In genomic region chr6:5439749-5440148, GRCh38 we compare ENCODE assay signal across 24 cellular contexts.
DNase-seq lines count a peak whose midpoint lies in the region; ATAC-seq and TF ChIP-seq lines count a peak whose summit lies in the region.
"Had no signal": no experiment of that assay in that cellular context is flagged by ENCODE, and none has a peak within 500 bp of the region (broad histone marks: within the 10 kb centered on the region; RNA-seq: fewer than 3 reads in every experiment).

No MANE protein-coding gene starts in this region.

- TF ChIP-seq CTCF in LNCaP clone FGC (IDR thresholded peaks at IDR 0.05; ENCODE audit: control insufficient read depth, extremely low read depth, insufficient read depth) (no peak), WTC11 (IDR thresholded peaks at IDR 0.05) (no peak)
- no peak for TF ChIP-seq CTCF in CD8-positive, alpha-beta T cell (IDR thresholded peaks at IDR 0.05)

- no peaks in the 10 kb centered on the region for H3K9me3 ChIP-seq in CD8-positive, alpha-beta T cell (ENCODE audit: low read length)
- H3K9me3 ChIP-seq: thoracic aorta, vagina had no signal

- H3K9me3 Mint-ChIP-seq in WTC11, result 0 out of 2 replicates have a peak, but pooled peaks cover 7% of the 10 kb centered on the region
- H3K9me3 Mint-ChIP-seq in CD8-positive, alpha-beta T cell, result peaks cover 11% of the 10 kb centered on the region
- H3K9me3 Mint-ChIP-seq: HFFc6 had no signal

- POLR2A ChIA-PET in WTC11 (lab: Charles Lee), result no interaction called here
- POLR2A ChIA-PET in CD8-positive, alpha-beta T cell (lab: Charles Lee), result no interaction called here

- peak; percentile 90 for DNase-seq in DMS53 (lab: John Stamatoyannopoulos, UW)
- peak; percentile 54 for DNase-seq in LNCaP clone FGC (ENCODE audit: low read depth)
- no peak for DNase-seq in WTC11 (ENCODE audit: low spot score)
- no peak for DNase-seq in left lobe of liver (ENCODE audit: low spot score)
- DNase-seq in DMS153 treated with DMSO at 0.1 percent for 48 hours (lab: John Stamatoyannopoulos, UW; ENCODE audit: unreplicated experiment), result no peak
- DNase-seq in kidney tubule cell (ENCODE audit: low spot score), result no peak
- DNase-seq in CD8-positive, alpha-beta T cell, result no peak
- DNase-seq: activated CD4-positive, alpha-beta T cell treated with anti-CD3 and anti-CD28 coated beads for 36 hours; activated naive CD4-positive, alpha-beta T cell treated with anti-CD3 and anti-CD28 coated beads, Interleukin-2, amount 10 ng/mL, durations not matched to agents 7 days and 5 days; activated T-cell treated with anti-CD3 and anti-CD28 coated beads, Interleukin-2, amount 50 U/mL, for 72 hours; anterior cingulate cortex; caudate nucleus; DMS 273 treated with DMSO at 0.1 percent for 48 hours; dorsolateral prefrontal cortex; foreskin fibroblast; HFFc6; islet precursor cell; NCI-H2081; spleen; stimulated activated CD4-positive, alpha-beta T cell treated with anti-CD3 and anti-CD28 coated beads, Interleukin-4, amount 100 ng/mL, for 1 hour; stimulated activated naive CD4-positive, alpha-beta T cell treated with Interleukin-2 at 50 U/mL for 16 hours had no signal

- H3K27ac Mint-ChIP-seq in WTC11, result peak overlapping the region; percentile 96
- no peak overlapping the region for H3K27ac Mint-ChIP-seq in CD8-positive, alpha-beta T cell
- H3K27ac Mint-ChIP-seq: activated CD4-positive, alpha-beta T cell treated with anti-CD3 and anti-CD28 coated beads for 36 hours; activated naive CD4-positive, alpha-beta T cell treated with anti-CD3 and anti-CD28 coated beads, Interleukin-2, amount 10 ng/mL, durations not matched to agents 7 days and 5 days; activated T-cell treated with anti-CD3 and anti-CD28 coated beads, Interleukin-2, amount 50 U/mL, for 72 hours; HFFc6 had no signal

- intact Hi-C loops in CD8-positive, alpha-beta T cell (cut with DNase I, micrococcal nuclease), result no loop called here

- peaks cover 48% of the 10 kb centered on the region for H3K4me1 Mint-ChIP-seq in WTC11
- H3K4me1 Mint-ChIP-seq in CD8-positive, alpha-beta T cell (ENCODE audit: low read depth), result peaks cover 11% of the 10 kb centered on the region

- CTCF ChIA-PET in WTC11 (lab: Charles Lee), result interaction anchor here (2.3 kb wide), 2 partner anchors 17 to 32 kb away, joined by 6 to 7 read pairs; no protein-coding TSS in a partner anchor
- CTCF ChIA-PET in CD8-positive, alpha-beta T cell (lab: Charles Lee), result no interaction called here

- H3K27me3 ChIP-seq in CD8-positive, alpha-beta T cell (ENCODE audit: insufficient read depth, low read length), result no peaks in the 10 kb centered on the region
- H3K27me3 ChIP-seq: dorsolateral prefrontal cortex, spleen, vagina had no signal

- no peaks in the 10 kb centered on the region for H3K36me3 ChIP-seq in CD8-positive, alpha-beta T cell (ENCODE audit: insufficient read depth, low read length)
- H3K36me3 ChIP-seq: thoracic aorta, vagina had no signal

- no peak; the same call in 1 of the 2 replicates for ATAC-seq in WTC11
- peak; percentile 28 for ATAC-seq in left lobe of liver
- no peak for ATAC-seq in GM21515 (IDR thresholded peaks at IDR 0.05; ENCODE audit: unreplicated experiment)
- no peak for ATAC-seq in CD8-positive, alpha-beta T cell
- ATAC-seq: activated CD4-positive, alpha-beta T cell treated with anti-CD3 and anti-CD28 coated beads for 36 hours; activated T-cell treated with anti-CD3 and anti-CD28 coated beads, Interleukin-2, amount 50 U/mL, for 72 hours had no signal

- no peaks in the 10 kb centered on the region for H3K27me3 Mint-ChIP-seq in WTC11 (ENCODE audit: low read depth)
- no peaks in the 10 kb centered on the region for H3K27me3 Mint-ChIP-seq in CD8-positive, alpha-beta T cell (ENCODE audit: low read depth)
- H3K27me3 Mint-ChIP-seq: activated CD4-positive, alpha-beta T cell treated with anti-CD3 and anti-CD28 coated beads for 36 hours; activated naive CD4-positive, alpha-beta T cell treated with anti-CD3 and anti-CD28 coated beads, Interleukin-2, amount 10 ng/mL, durations not matched to agents 7 days and 5 days had no signal

- H3K27ac ChIP-seq in CD8-positive, alpha-beta T cell (ENCODE audit: low read depth, low read length), result no peak overlapping the region
- H3K27ac ChIP-seq: dorsolateral prefrontal cortex, spleen, thoracic aorta, vagina had no signal

- peaks cover 10% of the 10 kb centered on the region; the same call in 1 of the 2 replicates for H3K36me3 Mint-ChIP-seq in WTC11
- H3K36me3 Mint-ChIP-seq in CD8-positive, alpha-beta T cell, result peaks cover 33% of the 10 kb centered on the region

- no peaks in the 10 kb centered on the region for H3K4me1 ChIP-seq in CD8-positive, alpha-beta T cell (ENCODE audit: insufficient read depth, low read length)
- H3K4me1 ChIP-seq: vagina had no signal

- peak overlapping the region; percentile 57 for H3K4me3 Mint-ChIP-seq in WTC11
- H3K4me3 Mint-ChIP-seq in CD8-positive, alpha-beta T cell, result no peak overlapping the region
- H3K4me3 Mint-ChIP-seq: activated CD4-positive, alpha-beta T cell treated with anti-CD3 and anti-CD28 coated beads for 36 hours; activated naive CD4-positive, alpha-beta T cell treated with anti-CD3 and anti-CD28 coated beads, Interleukin-2, amount 10 ng/mL, durations not matched to agents 7 days and 5 days; activated T-cell treated with anti-CD3 and anti-CD28 coated beads, Interleukin-2, amount 50 U/mL, for 72 hours; HFFc6 had no signal

- H3K4me3 ChIP-seq in LNCaP clone FGC (ENCODE audit: low read depth, low read length), result peak overlapping the region; percentile 27
- no peak overlapping the region for H3K4me3 ChIP-seq in CD8-positive, alpha-beta T cell (ENCODE audit: low read depth, low read length)
- H3K4me3 ChIP-seq: dorsolateral prefrontal cortex, spleen, thoracic aorta, vagina had no signal

TF ChIP-seq in WTC11, 78 proteins besides CTCF, POLR2A, EP300 and RAD21 (continues in another document):
- TF ChIP-seq ATF6 (CRISPR knock-in tag; IDR thresholded peaks at IDR 0.05), result no peak
- TF ChIP-seq SMAD4 (CRISPR knock-in tag; IDR thresholded peaks at IDR 0.05), result no peak
- no peak for TF ChIP-seq JAZF1 (CRISPR knock-in tag; IDR thresholded peaks at IDR 0.05)
- TF ChIP-seq ZNF396 (CRISPR knock-in tag; IDR thresholded peaks at IDR 0.05; ENCODE audit: borderline replicate concordance), result no peak
- TF ChIP-seq TP53 (CRISPR knock-in tag; IDR thresholded peaks at IDR 0.05), result no peak
- TF ChIP-seq NR3C1 (CRISPR knock-in tag; conservative IDR thresholded peaks at IDR 0.05; ENCODE audit: low read depth), result no peak
- no peak for TF ChIP-seq IRF1 (CRISPR knock-in tag; IDR thresholded peaks at IDR 0.05)
- no peak for TF ChIP-seq CBFB (CRISPR knock-in tag; IDR thresholded peaks at IDR 0.05; ENCODE audit: low read depth)
- TF ChIP-seq E2F1 (CRISPR knock-in tag; IDR thresholded peaks at IDR 0.05), result no peak
- no peak for TF ChIP-seq FOXP1 (CRISPR knock-in tag; IDR thresholded peaks at IDR 0.05; ENCODE audit: borderline replicate concordance)
- no peak for TF ChIP-seq MAX (CRISPR knock-in tag; IDR thresholded peaks at IDR 0.05)
- TF ChIP-seq PREB (CRISPR knock-in tag; IDR thresholded peaks at IDR 0.05; ENCODE audit: borderline replicate concordance), result no peak
- TF ChIP-seq MYBL2 (CRISPR knock-in tag; IDR thresholded peaks at IDR 0.05), result no peak
- no peak for TF ChIP-seq ZBTB21 (CRISPR knock-in tag; IDR thresholded peaks at IDR 0.05; ENCODE audit: borderline replicate concordance)
- no peak for TF ChIP-seq IRF2 (CRISPR knock-in tag; IDR thresholded peaks at IDR 0.05; ENCODE audit: borderline replicate concordance, low read depth)
- TF ChIP-seq NR1H2 (CRISPR knock-in tag; IDR thresholded peaks at IDR 0.05), result no peak

Comparison
In these comparisons a context has a peak if more than half of its experiments do, and no peak if none do; other contexts are left out.
1. DNase-seq: peak in DMS53 (single experiment) and LNCaP clone FGC (single experiment); none in WTC11 (single experiment), left lobe of liver (single experiment), DMS153 treated with DMSO at 0.1 percent for 48 hours (single experiment), kidney tubule cell (single experiment) and CD8-positive, alpha-beta T cell (0 of 7).